In the genomic region with DNA sequence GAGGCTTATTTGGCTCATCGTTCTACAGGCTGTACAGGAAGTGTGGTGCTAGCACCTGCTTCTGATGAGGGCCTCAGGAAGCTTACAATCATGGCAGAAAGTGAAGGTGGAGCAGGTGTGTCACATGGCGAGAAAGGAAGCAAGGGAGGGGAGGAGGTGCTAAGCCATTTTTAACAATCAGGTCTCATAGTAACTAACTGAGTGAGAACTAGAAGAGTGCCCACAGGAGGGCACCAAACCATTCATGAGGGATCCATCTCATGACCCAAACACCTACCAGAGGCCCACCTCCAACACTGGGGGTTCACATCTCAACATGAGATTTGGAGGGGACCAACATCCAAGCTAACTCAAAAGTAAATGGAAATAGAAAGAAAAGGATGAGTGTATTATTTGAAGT, we compare ENCODE assay signal across 13 cellular contexts.
DNase-seq lines count a peak whose midpoint lies in the region; ATAC-seq and TF ChIP-seq lines count a peak whose summit lies in the region.
"Had no signal": no experiment of that assay in that cellular context is flagged by ENCODE, and none has a peak within 500 bp of the region (broad histone marks: within the 10 kb centered on the region; RNA-seq: fewer than 3 reads in every experiment).

No MANE protein-coding gene starts in this region.

- H3K4me1 ChIP-seq in left ventricle myocardium inferior (peaks cover 15% of the 10 kb centered on the region), OCI-LY1 (ENCODE audit: insufficient read depth, low read length, severe bottlenecking) (no peaks in the 10 kb centered on the region), upper lobe of right lung (no peaks in the 10 kb centered on the region)

- no peak overlapping the region for H3K9ac ChIP-seq in OCI-LY1 (ENCODE audit: low read length)

- H3K27ac ChIP-seq in left ventricle myocardium inferior (replicated peaks) (no peak overlapping the region), OCI-LY1 (ENCODE audit: low read depth, low read length, poor library complexity, severe bottlenecking) (no peak overlapping the region), upper lobe of right lung (no peak overlapping the region)

- no peaks in the 10 kb centered on the region for H3K79me2 ChIP-seq in OCI-LY1 (ENCODE audit: insufficient read depth, low read length)

- H3K9me3 ChIP-seq in left ventricle myocardium inferior (replicated peaks): peaks cover 5% of the 10 kb centered on the region
- H3K9me3 ChIP-seq in OCI-LY1 (ENCODE audit: low read length): no peaks in the 10 kb centered on the region
- H3K9me3 ChIP-seq in upper lobe of right lung: no peaks in the 10 kb centered on the region

- H3K36me3 ChIP-seq in left ventricle myocardium inferior (no peaks in the 10 kb centered on the region), OCI-LY1 (ENCODE audit: insufficient read depth, low read length) (no peaks in the 10 kb centered on the region), upper lobe of right lung (no peaks in the 10 kb centered on the region)

- ATAC-seq in upper lobe of right lung (no peak), HG03135 (IDR thresholded peaks at IDR 0.05; ENCODE audit: unreplicated experiment) (no peak), left colon (no peak), GM18517 (IDR thresholded peaks at IDR 0.05; ENCODE audit: unreplicated experiment) (no peak)

- H3K4me2 ChIP-seq in OCI-LY1 (ENCODE audit: low read length): no peak overlapping the region

- H3K9me2 ChIP-seq in OCI-LY1 (ENCODE audit: low read depth, low read length): no peaks in the 10 kb centered on the region

- no peak for DNase-seq in left ventricle myocardium inferior
- DNase-seq in cardiac septum (ENCODE audit: low spot score): no peak
- no peak for DNase-seq in epithelial cell of proximal tubule (ENCODE audit: low read depth)
- DNase-seq in upper lobe of right lung: no peak
- no peak for DNase-seq in left colon
- DNase-seq: COR-L47, HCEC 1CT, NCI-H2029, SHP77 treated with DMSO at 0.1 percent for 48 hours had no signal

- H3F3A ChIP-seq in OCI-LY1 (ENCODE audit: insufficient read depth, low read length): no peaks in the 10 kb centered on the region

- TF ChIP-seq CTCF in left ventricle myocardium inferior (IDR thresholded peaks at IDR 0.05; ENCODE audit: borderline replicate concordance) (peak; percentile 49), OCI-LY1 (IDR thresholded peaks at IDR 0.05; ENCODE audit: low read length) (peak; percentile 24; the same call in 1 of the 2 replicates), epithelial cell of proximal tubule (conservative IDR thresholded peaks at IDR 0.05; ENCODE audit: low read depth, low read length) (peak; percentile 50), upper lobe of right lung (IDR thresholded peaks at IDR 0.05) (peak; percentile 19)

- H3K4me3 ChIP-seq in left ventricle myocardium inferior (no peak overlapping the region), OCI-LY1 (ENCODE audit: low read depth, low read length, poor library complexity, severe bottlenecking) (no peak overlapping the region), epithelial cell of proximal tubule (ENCODE audit: low read depth, low read length) (no peak overlapping the region), upper lobe of right lung (no peak overlapping the region)
- H3K4me3 ChIP-seq: lung had no signal

- intact Hi-C loops in left ventricle myocardium inferior (cut with micrococcal nuclease) (no loop called here), cardiac septum (cut with DNase I) (no loop called here), upper lobe of right lung (cut with DNase I) (no loop called here), left colon (cut with DNase I, micrococcal nuclease) (no loop called here)

- no peaks in the 10 kb centered on the region for H4K20me1 ChIP-seq in OCI-LY1 (ENCODE audit: insufficient read depth, low read length)

- no peak overlapping the region for H2AFZ ChIP-seq in OCI-LY1 (ENCODE audit: low read length)

- H3K27me3 ChIP-seq in left ventricle myocardium inferior (ENCODE audit: low read depth): no peaks in the 10 kb centered on the region
- H3K27me3 ChIP-seq in OCI-LY1 (ENCODE audit: insufficient read depth, low read length): no peaks in the 10 kb centered on the region
- no peaks in the 10 kb centered on the region for H3K27me3 ChIP-seq in upper lobe of right lung
